In the genomic region with DNA sequence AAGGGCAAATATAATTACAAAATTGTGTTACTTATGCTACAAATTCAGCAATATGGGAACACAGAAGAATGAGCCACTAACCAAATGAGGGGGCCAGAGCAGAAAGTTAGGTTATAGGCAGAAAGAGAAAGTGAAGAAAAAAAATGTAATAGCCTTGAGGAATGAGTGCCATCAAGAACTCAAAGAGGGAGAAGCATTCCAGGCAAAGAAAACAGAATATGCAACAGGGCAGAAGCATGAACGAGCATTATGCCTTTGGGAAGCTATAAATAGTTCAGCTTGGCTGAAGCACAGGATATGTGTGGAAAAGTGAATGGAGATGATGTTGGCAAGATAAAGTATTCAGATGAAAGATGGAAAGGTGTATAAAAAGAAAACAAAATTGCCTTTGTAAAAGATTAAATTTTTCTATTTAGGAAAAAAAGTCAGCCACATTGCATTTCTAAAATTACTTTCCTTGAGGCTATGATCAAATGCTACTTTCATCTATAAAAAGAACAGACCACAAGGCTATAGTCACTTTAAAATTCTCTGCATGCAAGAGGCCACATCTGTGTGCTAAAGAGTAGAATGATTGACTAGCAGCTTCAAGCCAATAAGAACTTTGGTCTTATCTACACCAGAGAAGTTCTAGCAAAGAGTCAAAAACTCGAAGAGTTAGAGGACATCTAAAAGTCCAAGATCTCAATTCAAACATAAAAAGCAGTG, we compare ENCODE assay signal across 13 cellular contexts.
DNase-seq lines count a peak whose midpoint lies in the region; ATAC-seq and TF ChIP-seq lines count a peak whose summit lies in the region.
"Had no signal": no experiment of that assay in that cellular context is flagged by ENCODE, and none has a peak within 500 bp of the region (broad histone marks: within the 10 kb centered on the region; RNA-seq: fewer than 3 reads in every experiment).

No MANE protein-coding gene starts in this region.

- TF ChIP-seq CTCF in heart right ventricle (IDR thresholded peaks at IDR 0.05) = no peak

- intact Hi-C loops in right cardiac atrium (cut with DNase I) (no loop called here), heart right ventricle (cut with DNase I) (no loop called here)

- H3K36me3 ChIP-seq in heart right ventricle (no peaks in the 10 kb centered on the region), adipocyte (ENCODE audit: control insufficient read depth, insufficient read depth, low read length, severe bottlenecking) (no peaks in the 10 kb centered on the region)
- no peaks in the 10 kb centered on the region for H3K36me3 ChIP-seq in effector memory CD4-positive, alpha-beta T cell (ENCODE audit: control insufficient read depth, insufficient read depth, low read length)
- H3K36me3 ChIP-seq: transverse colon had no signal

- peaks cover 2% of the 10 kb centered on the region for H3K4me1 ChIP-seq in right cardiac atrium (ENCODE audit: control insufficient read depth, insufficient read depth, low read length)
- peaks cover 0 to 6% (median 0%) of the 10 kb centered on the region in 9 donors for H3K4me1 ChIP-seq in heart right ventricle
- H3K4me1 ChIP-seq in adipocyte (ENCODE audit: control insufficient read depth, insufficient read depth, low read length) = peaks cover 24% of the 10 kb centered on the region
- H3K4me1 ChIP-seq in effector memory CD4-positive, alpha-beta T cell (ENCODE audit: control insufficient read depth, insufficient read depth, low read length, poor library complexity, severe bottlenecking) = no peaks in the 10 kb centered on the region
- H3K4me1 ChIP-seq: transverse colon had no signal

- no peak overlapping the region for H3K27ac ChIP-seq in right cardiac atrium (ENCODE audit: low read length)
- peak overlapping the region in 2 of 10 donors; percentile 16 to 48 for H3K27ac ChIP-seq in heart right ventricle
- H3K27ac ChIP-seq in effector memory CD4-positive, alpha-beta T cell (ENCODE audit: insufficient read depth, low read length, poor library complexity, severe bottlenecking) = no peak overlapping the region

- no peaks in the 10 kb centered on the region for H3K27me3 ChIP-seq in right cardiac atrium (ENCODE audit: control insufficient read depth, insufficient read depth)
- no peaks in the 10 kb centered on the region for H3K27me3 ChIP-seq in heart right ventricle
- no peaks in the 10 kb centered on the region for H3K27me3 ChIP-seq in adipocyte (replicated peaks; ENCODE audit: control insufficient read depth, insufficient read depth, low read length)
- no peaks in the 10 kb centered on the region for H3K27me3 ChIP-seq in effector memory CD4-positive, alpha-beta T cell (replicated peaks; ENCODE audit: control insufficient read depth, insufficient read depth, low read length, poor library complexity, severe bottlenecking)
- H3K27me3 ChIP-seq: transverse colon had no signal

- peak overlapping the region; percentile 6 for H3K9ac ChIP-seq in adipocyte (ENCODE audit: low read length)

- ATAC-seq in right cardiac atrium (no peak), heart right ventricle (no peak), HG03039 (IDR thresholded peaks at IDR 0.05; ENCODE audit: unreplicated experiment) (peak; percentile 41)
- ATAC-seq: K562 had no signal

- DNase-seq in right cardiac atrium (no peak), heart right ventricle (no peak), adipocyte (ENCODE audit: low read depth) (peak; percentile 56), NCI-H510A (lab: John Stamatoyannopoulos, UW) (no peak), DMS114 treated with DMSO at 0.1 percent for 48 hours (lab: John Stamatoyannopoulos, UW; ENCODE audit: unreplicated experiment) (no peak)
- no peak for DNase-seq in stimulated activated CD4-positive, alpha-beta T cell treated with anti-CD3 and anti-CD28 coated beads, Interleukin-4, amount 100 ng/mL, for 4 hours
- no peak for DNase-seq in effector memory CD4-positive, alpha-beta T cell
- DNase-seq: activated naive CD8-positive, alpha-beta T cell treated with anti-CD3 and anti-CD28 coated beads, Interleukin-2, amount 10 ng/mL, durations not matched to agents 7 days and 5 days; midbrain; NCI-H774; transverse colon had no signal

- 24% methylated on average over 2 of the region's 2 CpGs for WGBS in right cardiac atrium
- 17 to 28% methylated on average over 2 of the region's 2 CpGs for WGBS in heart right ventricle, 2 donors

- H3K4me3 ChIP-seq in right cardiac atrium (ENCODE audit: low read length) (peak overlapping the region; percentile 3), heart right ventricle (no peak overlapping the region), adipocyte (ENCODE audit: low read length) (peak overlapping the region; percentile 70)
- no peak overlapping the region for H3K4me3 ChIP-seq in effector memory CD4-positive, alpha-beta T cell (ENCODE audit: insufficient read depth, low read depth, low read length, poor library complexity, severe bottlenecking)
- H3K4me3 ChIP-seq: K562, transverse colon had no signal

- H3K9me3 ChIP-seq in right cardiac atrium (ENCODE audit: control insufficient read depth, low read length) (no peaks in the 10 kb centered on the region), heart right ventricle (peaks cover 0 to 32% (median 6%) of the 10 kb centered on the region in 11 donors), adipocyte (ENCODE audit: control insufficient read depth, low read length) (peaks cover 6% of the 10 kb centered on the region)
- H3K9me3 ChIP-seq in effector memory CD4-positive, alpha-beta T cell (ENCODE audit: control insufficient read depth, low read length) = no peaks in the 10 kb centered on the region

Comparison
In these comparisons a context has a peak if more than half of its experiments do, and no peak if none do; other contexts are left out.
1. H3K4me3 ChIP-seq: peak in right cardiac atrium (single experiment) and adipocyte (single experiment); none in heart right ventricle (0 of 10) and effector memory CD4-positive, alpha-beta T cell (single experiment).